21 cellular contexts compared by ENCODE assay signal in genomic region chr12:3980504-3981272, GRCh38.
"Had no signal": no experiment of that assay in that cellular context is flagged by ENCODE, and none has a peak within 500 bp of the region (broad histone marks: within the 10 kb centered on the region; RNA-seq: fewer than 3 reads in every experiment).

No MANE protein-coding gene starts in this region.

- ATAC-seq: foreskin keratinocyte; lower lobe of right lung; mucosa of descending colon; right lobe of liver; stimulated activated memory B cell treated with anti-CD40 and anti-IgM and Interleukin-4, amounts not matched to agents 10 μg/mL and 1 μg/mL and 100 μg/mL, for 72 hours had no signal

- DNase-seq: activated CD4-positive, alpha-beta T cell treated with anti-CD3 and anti-CD28 coated beads for 4 hours; activated gamma-delta T cell; aorta; caudate nucleus; effector CD4-positive, alpha-beta T cell; erythroblast; foreskin keratinocyte; kidney; lower lobe of right lung; mesendoderm; mucosa of descending colon; naive B cell; posterior cingulate gyrus; right lobe of liver; SJCRH30; stimulated activated CD4-positive, alpha-beta T cell treated with anti-CD3 and anti-CD28 coated beads, Interleukin-1b, Interleukin-23, amount 100 ng/mL, for 48 hours; T-helper 1 cell; upper lobe of left lung had no signal

- H3K4me1 Mint-ChIP-seq: brain had no signal

- H3K4me3 Mint-ChIP-seq: brain; dendritic cell treated with granulocyte-macrophage colony-stimulating factor and Interleukin-4, amounts not matched to agents 40 ng/mL and 50 ng/mL, for 4 days; naive B cell; stimulated activated memory B cell treated with anti-CD40 and anti-IgM and Interleukin-4, amounts not matched to agents 10 μg/mL and 1 μg/mL and 100 μg/mL, for 72 hours had no signal

- H3K27ac Mint-ChIP-seq: brain; naive B cell; stimulated activated memory B cell treated with anti-CD40 and anti-IgM and Interleukin-4, amounts not matched to agents 10 μg/mL and 1 μg/mL and 100 μg/mL, for 72 hours had no signal
